In genomic region chr12:24223926-24224325, GRCh38 we compare ENCODE assay signal across 21 cellular contexts.
"Had no signal": no experiment of that assay in that cellular context is flagged by ENCODE, and none has a peak within 500 bp of the region (broad histone marks: within the 10 kb centered on the region; RNA-seq: fewer than 3 reads in every experiment).

No MANE protein-coding gene starts in this region.

- H3K4me3 ChIP-seq: coronary artery, gastroesophageal sphincter, heart right ventricle, left lung, mucosa of descending colon, right atrium auricular region, smooth muscle cell, stomach, tibial artery, uterus had no signal

- H3K9me3 ChIP-seq: gastroesophageal sphincter, heart right ventricle, left lung, mucosa of descending colon, right atrium auricular region, stomach, tibial artery, uterus had no signal

- DNase-seq: dermis blood vessel endothelial cell; effector memory CD4-positive, alpha-beta T cell; heart right ventricle; hippocampal formation; kidney; left lung; mesenchymal stem cell; mucosa of descending colon; naive B cell; stimulated activated CD4-positive, alpha-beta T cell treated with anti-CD3 and anti-CD28 coated beads, Interleukin-2, amount 100 ng/mL, for 24 hours; stimulated activated CD4-positive, alpha-beta T cell treated with anti-CD3 and anti-CD28 coated beads, Interleukin-4, amount 100 ng/mL, for 24 hours; stimulated activated naive CD4-positive, alpha-beta T cell treated with Interleukin-2 at 50 U/mL for 16 hours; stomach; tibial artery; uterus had no signal

- H3K4me1 ChIP-seq: parathyroid adenoma, uterus had no signal

- H3K36me3 ChIP-seq: gastroesophageal sphincter, heart right ventricle, left lung, right atrium auricular region, stomach, tibial artery, uterus had no signal

- H3K27me3 ChIP-seq: gastroesophageal sphincter, heart right ventricle, left lung, right atrium auricular region, stomach, tibial artery, uterus had no signal

- H3K27ac ChIP-seq: coronary artery, gastroesophageal sphincter, heart right ventricle, left lung, parathyroid adenoma, right atrium auricular region, stomach, tibial artery, uterus had no signal

- FAIRE-seq: endometrium, kidney had no signal
